ENCODE assay signal across 8 cellular contexts in genomic region chr9:124258765-124259272, GRCh38. TPM values are rescaled to one million over a fixed set of nuclear protein-coding genes. Genes with fewer than 3 reads are reported as not detected.
DNase-seq lines count a peak whose midpoint lies in the region; ATAC-seq, FAIRE-seq and TF ChIP-seq lines count a peak whose summit lies in the region.

No MANE protein-coding gene starts in this region.

- peak overlapping the region; percentile 94 to 98 for H3K27ac ChIP-seq in thoracic aorta

- H3K4me1 Mint-ChIP-seq in activated naive CD4-positive, alpha-beta T cell treated with anti-CD3 and anti-CD28 coated beads, Interleukin-2, amount 10 ng/mL, durations not matched to agents 7 days and 5 days = peaks cover 47% of the 10 kb centered on the region

- in situ Hi-C loops in astrocyte of the cerebellum (cut with HindIII; ENCODE audit: low sequenced_read_pairs) = no loop called here

- peak overlapping the region; percentile 91 for H3K4me3 ChIP-seq in astrocyte of the cerebellum (ENCODE audit: low read depth, low read length)
- H3K4me3 ChIP-seq in thoracic aorta = peak overlapping the region; percentile 84

- no peak for DNase-seq in activated naive CD4-positive, alpha-beta T cell treated with anti-CD3 and anti-CD28 coated beads, Interleukin-2, amount 10 ng/mL, durations not matched to agents 7 days and 5 days
- no peak for DNase-seq in activated naive CD4-positive, alpha-beta T cell (lab: John Stamatoyannopoulos, UW)
- no peak for DNase-seq in astrocyte of the cerebellum (ENCODE audit: low read depth)
- DNase-seq in left kidney (ENCODE audit: low read depth, low spot score) = peak; percentile 36
- no peak for DNase-seq in thoracic aorta (ENCODE audit: low spot score)
- no peak for DNase-seq in NCI-H1694 treated with DMSO at 0.1 percent for 48 hours (lab: John Stamatoyannopoulos, UW)
- DNase-seq in NCI-H345 treated with DMSO at 0.1 percent for 48 hours (lab: John Stamatoyannopoulos, UW; ENCODE audit: unreplicated experiment) = no peak
- no peak for DNase-seq in GM19239 (ENCODE audit: insufficient read length, low spot score)

- H3K9me3 Mint-ChIP-seq in activated naive CD4-positive, alpha-beta T cell treated with anti-CD3 and anti-CD28 coated beads, Interleukin-2, amount 10 ng/mL, durations not matched to agents 7 days and 5 days = no peaks in the 10 kb centered on the region

- ATAC-seq in thoracic aorta (ENCODE audit: insufficient number of reproducible peaks, low FRiP score, low read depth) = no peak

- peaks cover 5% of the 10 kb centered on the region for H3K36me3 Mint-ChIP-seq in activated naive CD4-positive, alpha-beta T cell treated with anti-CD3 and anti-CD28 coated beads, Interleukin-2, amount 10 ng/mL, durations not matched to agents 7 days and 5 days

- TF ChIP-seq CTCF in astrocyte of the cerebellum (IDR thresholded peaks at IDR 0.05; ENCODE audit: low read depth, low read length, missing control alignments) = no peak
- no peak for TF ChIP-seq CTCF in thoracic aorta (IDR thresholded peaks at IDR 0.05)

- H3K9me3 ChIP-seq in thoracic aorta = no peaks in the 10 kb centered on the region

- peak overlapping the region; percentile 94 for H3K4me3 Mint-ChIP-seq in activated naive CD4-positive, alpha-beta T cell treated with anti-CD3 and anti-CD28 coated beads, Interleukin-2, amount 10 ng/mL, durations not matched to agents 7 days and 5 days

- peaks cover 92% of the 10 kb centered on the region for H3K27me3 Mint-ChIP-seq in activated naive CD4-positive, alpha-beta T cell treated with anti-CD3 and anti-CD28 coated beads, Interleukin-2, amount 10 ng/mL, durations not matched to agents 7 days and 5 days

- H3K27me3 ChIP-seq in thoracic aorta (replicated peaks; ENCODE audit: insufficient read depth) = no peaks in the 10 kb centered on the region

- CTCF ChIA-PET in activated naive CD4-positive, alpha-beta T cell treated with anti-CD3 and anti-CD28 coated beads, Interleukin-2, amount 10 ng/mL, durations not matched to agents 7 days and 5 days (lab: Charles Lee) = no interaction called here

- no peak for FAIRE-seq in GM19239 (lab: Jason Lieb, UNC)

- H3K36me3 ChIP-seq in thoracic aorta = no peaks in the 10 kb centered on the region

- H3K4me1 ChIP-seq in thoracic aorta (ENCODE audit: control insufficient read depth in 1 of 2, low read depth in 2 of 2) = peaks cover 42 to 51% of the 10 kb centered on the region in 2 donors

- no peak overlapping the region for H3K27ac Mint-ChIP-seq in activated naive CD4-positive, alpha-beta T cell treated with anti-CD3 and anti-CD28 coated beads, Interleukin-2, amount 10 ng/mL, durations not matched to agents 7 days and 5 days

RNA-seq across cellular contexts. Expression of gene NEK6, which starts 1.1 kb away (rescaled TPM):
- total RNA-seq in thoracic aorta = 10 to 100 TPM; 24.0 to 43.6 TPM
